Comparison of ENCODE assay signal across 28 cellular contexts in genomic region chr4:174277433-174277832, GRCh38.
"Had no signal": no experiment of that assay in that cellular context is flagged by ENCODE, and none has a peak within 500 bp of the region (broad histone marks: within the 10 kb centered on the region; RNA-seq: fewer than 3 reads in every experiment).

No MANE protein-coding gene starts in this region.

- H3K27me3 Mint-ChIP-seq: activated CD4-positive, alpha-beta memory T cell treated with anti-CD3 and anti-CD28 coated beads, Interleukin-2, amount 10 ng/mL, durations not matched to agents 7 days and 5 days; activated CD4-positive, alpha-beta T cell treated with anti-CD3 and anti-CD28 coated beads for 36 hours; activated naive CD4-positive, alpha-beta T cell treated with anti-CD3 and anti-CD28 coated beads, Interleukin-2, amount 10 ng/mL, durations not matched to agents 7 days and 5 days; activated naive CD8-positive, alpha-beta T cell treated with anti-CD3 and anti-CD28 coated beads for 36 hours had no signal

- H3K4me1 ChIP-seq: colonic mucosa had no signal

- H3K4me3 Mint-ChIP-seq: activated CD4-positive, alpha-beta memory T cell treated with anti-CD3 and anti-CD28 coated beads, Interleukin-2, amount 10 ng/mL, durations not matched to agents 7 days and 5 days; activated CD4-positive, alpha-beta T cell treated with anti-CD3 and anti-CD28 coated beads for 36 hours; activated naive CD4-positive, alpha-beta T cell treated with anti-CD3 and anti-CD28 coated beads, Interleukin-2, amount 10 ng/mL, durations not matched to agents 7 days and 5 days; activated naive CD8-positive, alpha-beta T cell treated with anti-CD3 and anti-CD28 coated beads for 36 hours; activated T-cell treated with anti-CD3 and anti-CD28 coated beads, Interleukin-2, amount 50 U/mL, for 72 hours had no signal

- H3K4me3 ChIP-seq: adrenal gland, colonic mucosa had no signal

- H3K36me3 ChIP-seq: adrenal gland, colonic mucosa had no signal

- H3K9me3 Mint-ChIP-seq: activated CD4-positive, alpha-beta memory T cell treated with anti-CD3 and anti-CD28 coated beads, Interleukin-2, amount 10 ng/mL, durations not matched to agents 7 days and 5 days; activated naive CD4-positive, alpha-beta T cell treated with anti-CD3 and anti-CD28 coated beads, Interleukin-2, amount 10 ng/mL, durations not matched to agents 7 days and 5 days had no signal

- H3K27ac ChIP-seq: adrenal gland, colonic mucosa, VCaP had no signal

- H3K27ac Mint-ChIP-seq: activated CD4-positive, alpha-beta memory T cell treated with anti-CD3 and anti-CD28 coated beads, Interleukin-2, amount 10 ng/mL, durations not matched to agents 7 days and 5 days; activated CD4-positive, alpha-beta T cell treated with anti-CD3 and anti-CD28 coated beads for 36 hours; activated naive CD4-positive, alpha-beta T cell treated with anti-CD3 and anti-CD28 coated beads, Interleukin-2, amount 10 ng/mL, durations not matched to agents 7 days and 5 days; activated naive CD8-positive, alpha-beta T cell treated with anti-CD3 and anti-CD28 coated beads for 36 hours; activated T-cell treated with anti-CD3 and anti-CD28 coated beads, Interleukin-2, amount 50 U/mL, for 72 hours; activated T-helper 2 cell treated with anti-CD3 and anti-CD28 coated beads, Interferon-gamma antibody, Interleukin-2, Interleukin-4, amounts not matched to agents 10 μg/mL and 5 μg/mL and 100 μg/mL, durations not matched to agents 14 hours and 24 hours and 36 hours had no signal

- DNase-seq: activated CD4-positive, alpha-beta memory T cell treated with anti-CD3 and anti-CD28 coated beads, Interleukin-2, amount 10 ng/mL, durations not matched to agents 7 days and 5 days; activated CD4-positive, alpha-beta T cell treated with anti-CD3 and anti-CD28 coated beads for 36 hours; activated CD4-positive, alpha-beta T cell treated with anti-CD3 and anti-CD28 coated beads, Interleukin-2, amount 50 U/mL, for 1 hour; activated CD8-positive, alpha-beta memory T cell treated with anti-CD3 and anti-CD28 coated beads, Interleukin-2, amount 50 U/mL, for 4 hours; activated gamma-delta T cell treated with Interleukin-2 at 50 U/mL for 16 hours; activated naive CD4-positive, alpha-beta T cell treated with anti-CD3 and anti-CD28 coated beads, Interleukin-2, amount 10 ng/mL, durations not matched to agents 7 days and 5 days; activated naive CD8-positive, alpha-beta T cell treated with anti-CD3 and anti-CD28 coated beads for 36 hours; activated T-cell treated with anti-CD3 and anti-CD28 coated beads, Interleukin-2, amount 50 U/mL, for 72 hours; adrenal gland; anterior cingulate cortex; cerebellar nuclear complex; colonic mucosa; Karpas-422; NCI-H1048; NCI-H1694; NCI-H2029; NCI-H2107; NCI-H2171 treated with DMSO at 0.1 percent for 48 hours; NCI-H226; NCI-H510A; NCI-H526 treated with DMSO at 0.1 percent for 48 hours; PC-3; SHP77 treated with DMSO at 0.1 percent for 48 hours; T-helper 2 cell; T1000 had no signal

- FAIRE-seq: RCC 7860 had no signal

- H3K9me3 ChIP-seq: adrenal gland, colonic mucosa had no signal
